ENCODE assay signal across 13 cellular contexts in the genomic region with DNA sequence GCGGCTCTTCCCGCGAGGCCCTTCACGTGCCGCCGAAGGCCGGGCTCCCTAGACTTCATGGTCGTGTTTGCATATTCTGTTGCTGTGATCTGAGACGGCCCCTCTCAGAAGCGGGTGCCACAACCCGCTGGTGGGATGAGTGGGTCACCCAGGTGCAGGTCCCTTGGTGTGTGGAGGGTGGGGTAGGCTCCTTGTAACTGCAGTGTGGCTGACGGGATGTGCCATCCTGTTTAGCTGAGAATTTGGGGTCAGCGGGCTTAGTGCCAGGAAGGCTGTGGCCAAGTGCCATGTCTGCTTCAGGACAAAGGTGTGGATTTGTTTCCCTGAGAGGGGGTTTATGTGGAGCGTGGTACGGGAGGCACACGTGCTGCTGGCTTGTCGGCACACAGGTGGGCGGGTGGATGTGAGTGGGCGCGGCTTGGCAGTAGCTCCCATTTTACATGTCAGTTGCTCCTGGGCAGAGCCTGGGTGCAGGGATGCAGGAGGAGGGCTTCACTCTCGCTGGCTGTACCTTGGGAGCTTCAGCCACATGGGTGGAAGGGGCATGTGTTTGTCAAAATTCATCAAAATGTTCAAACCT. TPM values are rescaled to one million over a fixed set of nuclear protein-coding genes. Genes with fewer than 3 reads are reported as not detected.
DNase-seq lines count a peak whose midpoint lies in the region; ATAC-seq and TF ChIP-seq lines count a peak whose summit lies in the region.
"Had no signal": no experiment of that assay in that cellular context is flagged by ENCODE, and none has a peak within 500 bp of the region (broad histone marks: within the 10 kb centered on the region; RNA-seq: fewer than 3 reads in every experiment).

No MANE protein-coding gene starts in this region.

- H3K4me1 Mint-ChIP-seq in GM23338 = peaks cover 28% of the 10 kb centered on the region
- H3K4me1 Mint-ChIP-seq: activated naive CD4-positive, alpha-beta T cell treated with anti-CD3 and anti-CD28 coated beads, Interleukin-2, amount 10 ng/mL, durations not matched to agents 7 days and 5 days had no signal

- H4K20me1 ChIP-seq in GM23338 (replicated peaks; ENCODE audit: insufficient read depth) = peaks cover 10% of the 10 kb centered on the region; the same call in 1 of the 2 replicates

- 88% methylated on average over 18 of the region's 21 CpGs for WGBS in esophagus muscularis mucosa
- 48% methylated on average over 21 of the region's 21 CpGs for WGBS in prostate gland

- H3K36me3 ChIP-seq in GM23338 (ENCODE audit: insufficient read depth) (no peaks in the 10 kb centered on the region), esophagus muscularis mucosa (peaks cover 0 to 47% (median 25%) of the 10 kb centered on the region in 4 donors), prostate gland (peaks cover 0 to 3% of the 10 kb centered on the region in 2 donors)
- H3K36me3 ChIP-seq: SJCRH30 had no signal

- no peak for TF ChIP-seq EP300 in esophagus muscularis mucosa (IDR thresholded peaks at IDR 0.05)

- no peaks in the 10 kb centered on the region; the same call in 2 of the 3 replicates for H3K9me3 Mint-ChIP-seq in GM23338
- H3K9me3 Mint-ChIP-seq: activated naive CD4-positive, alpha-beta T cell treated with anti-CD3 and anti-CD28 coated beads, Interleukin-2, amount 10 ng/mL, durations not matched to agents 7 days and 5 days; CD8-positive, alpha-beta T cell; naive thymus-derived CD8-positive, alpha-beta T cell had no signal

- peaks cover 21% of the 10 kb centered on the region for H3F3A ChIP-seq in GM23338 (replicated peaks; ENCODE audit: low read depth)

- H3K9me2 ChIP-seq in GM23338 (ENCODE audit: insufficient read depth) = no peaks in the 10 kb centered on the region

- ATAC-seq in GM23338 = no peak
- ATAC-seq: CD8-positive, alpha-beta T cell; naive thymus-derived CD8-positive, alpha-beta T cell had no signal

- H3K27me3 ChIP-seq in GM23338 (ENCODE audit: insufficient read depth) = no peaks in the 10 kb centered on the region
- H3K27me3 ChIP-seq in esophagus muscularis mucosa = no peaks in the 10 kb centered on the region
- no peaks in the 10 kb centered on the region for H3K27me3 ChIP-seq in prostate gland (replicated peaks; ENCODE audit: insufficient read depth)
- H3K27me3 ChIP-seq: SJCRH30 had no signal

- no peak for TF ChIP-seq CTCF in GM23338 (conservative IDR thresholded peaks at IDR 0.05; ENCODE audit: low read depth in 2 of 2)
- no peak for TF ChIP-seq CTCF in esophagus muscularis mucosa (IDR thresholded peaks at IDR 0.05)
- TF ChIP-seq CTCF in prostate gland (IDR thresholded peaks at IDR 0.05) = no peak
- no peak for TF ChIP-seq CTCF in GM10248 (IDR thresholded peaks at IDR 0.05; ENCODE audit: control extremely low read depth, extremely low read depth, low read depth, missing control alignments)

- H3K4me3 Mint-ChIP-seq in GM23338 = no peak overlapping the region; the same call in 2 of the 3 replicates
- H3K4me3 Mint-ChIP-seq: activated naive CD4-positive, alpha-beta T cell treated with anti-CD3 and anti-CD28 coated beads, Interleukin-2, amount 10 ng/mL, durations not matched to agents 7 days and 5 days; CD8-positive, alpha-beta T cell; naive thymus-derived CD8-positive, alpha-beta T cell had no signal

- H3K4me1 ChIP-seq in GM23338 (ENCODE audit: insufficient read depth) (peaks cover 12% of the 10 kb centered on the region; the same call in 1 of the 2 replicates), esophagus muscularis mucosa (peaks cover 0 to 12% (median 7%) of the 10 kb centered on the region in 4 donors), prostate gland (replicated peaks) (peaks cover 12% of the 10 kb centered on the region)
- H3K4me1 ChIP-seq: SJCRH30 had no signal

- H3K27ac Mint-ChIP-seq in GM23338 = peak overlapping the region; percentile 34; the same call in 1 of the 2 replicates
- H3K27ac Mint-ChIP-seq: activated naive CD4-positive, alpha-beta T cell treated with anti-CD3 and anti-CD28 coated beads, Interleukin-2, amount 10 ng/mL, durations not matched to agents 7 days and 5 days; CD8-positive, alpha-beta T cell had no signal

- POLR2A ChIA-PET in GM10248 (lab: Yijun Ruan, JAX) = no interaction called here

- H3K79me2 ChIP-seq in GM23338 (replicated peaks; ENCODE audit: insufficient read depth) = no peaks in the 10 kb centered on the region; the same call in 1 of the 2 replicates

- CTCF ChIA-PET in GM10248 (lab: Yijun Ruan, JAX) = interaction anchor here (2.3 kb wide), 1 partner anchor 11 kb away, joined by 6 read pairs; no protein-coding TSS in a partner anchor

- intact Hi-C loops in esophagus muscularis mucosa (cut with DNase I) = no loop called here
- intact Hi-C loops in prostate gland (cut with DNase I) = no loop called here

- H3K27ac ChIP-seq in GM23338 (ENCODE audit: low read depth) (0 out of 2 replicates have a peak overlapping the region, but pooled peaks have one; percentile 4), esophagus muscularis mucosa (replicated peaks in 1 of 4) (peak overlapping the region; percentile 3 to 53 (median 8)), prostate gland (no peak overlapping the region)
- H3K27ac ChIP-seq: SJCRH30 had no signal

- no peak for DNase-seq in GM23338 (ENCODE audit: low spot score)
- DNase-seq in NCI-H526 treated with DMSO at 0.1 percent for 48 hours (lab: John Stamatoyannopoulos, UW) = peak; percentile 50
- DNase-seq in esophagus muscularis mucosa (ENCODE audit: extremely low spot score) = no peak
- peak; percentile 43 for DNase-seq in prostate gland (ENCODE audit: low spot score)
- DNase-seq in GM10248 (ENCODE audit: extremely low spot score) = no peak
- no peak for DNase-seq in NCI-H1048 (lab: John Stamatoyannopoulos, UW)
- DNase-seq in NK-92 treated with Interleukin-12 subunit alpha and Interleukin-12 subunit beta, amount 100 ng/mL, for 24 hours (lab: John Stamatoyannopoulos, UW) = no peak
- no peak for DNase-seq in MV-4-11 (lab: John Stamatoyannopoulos, UW)
- DNase-seq: activated naive CD4-positive, alpha-beta T cell treated with anti-CD3 and anti-CD28 coated beads, Interleukin-2, amount 10 ng/mL, durations not matched to agents 7 days and 5 days; CD8-positive, alpha-beta T cell; naive thymus-derived CD8-positive, alpha-beta T cell; NCI-H510A treated with DMSO at 0.1 percent for 48 hours; SJCRH30 had no signal

- H3K9me3 ChIP-seq in esophagus muscularis mucosa (no peaks in the 10 kb centered on the region), prostate gland (no peaks in the 10 kb centered on the region)
- H3K9me3 ChIP-seq: SJCRH30 had no signal

- no peak for TF ChIP-seq POLR2A in esophagus muscularis mucosa (IDR thresholded peaks at IDR 0.05; ENCODE audit: low read depth)
- TF ChIP-seq POLR2A in prostate gland (IDR thresholded peaks at IDR 0.05) = no peak

- no peak overlapping the region for H3K4me3 ChIP-seq in GM23338
- no peak overlapping the region for H3K4me3 ChIP-seq in esophagus muscularis mucosa
- H3K4me3 ChIP-seq in prostate gland = no peak overlapping the region
- H3K4me3 ChIP-seq: SJCRH30 had no signal

- H2AFZ ChIP-seq in GM23338 = no peak overlapping the region

- peaks cover 9% of the 10 kb centered on the region for H3K27me3 Mint-ChIP-seq in GM23338 (ENCODE audit: insufficient read depth, low read depth, poor library complexity)
- H3K27me3 Mint-ChIP-seq: activated naive CD4-positive, alpha-beta T cell treated with anti-CD3 and anti-CD28 coated beads, Interleukin-2, amount 10 ng/mL, durations not matched to agents 7 days and 5 days; naive thymus-derived CD8-positive, alpha-beta T cell had no signal

- H3K36me3 Mint-ChIP-seq in GM23338 (ENCODE audit: low read depth) = no peaks in the 10 kb centered on the region; the same call in 2 of the 3 replicates
- H3K36me3 Mint-ChIP-seq: activated naive CD4-positive, alpha-beta T cell treated with anti-CD3 and anti-CD28 coated beads, Interleukin-2, amount 10 ng/mL, durations not matched to agents 7 days and 5 days had no signal

- no peak overlapping the region for H3K4me2 ChIP-seq in GM23338

TF ChIP-seq in GM23338, 12 proteins besides CTCF, POLR2A, EP300 and RAD21 (continues in another document):
- TF ChIP-seq POLR2AphosphoS5 (IDR thresholded peaks at IDR 0.05; ENCODE audit: low read depth) (no peak), JUNB (IDR thresholded peaks at IDR 0.05; ENCODE audit: unreplicated experiment) (no peak), ZNF331 (CRISPR knock-in tag; IDR thresholded peaks at IDR 0.05; ENCODE audit: low read depth) (no peak), ZNF114 (CRISPR knock-in tag; IDR thresholded peaks at IDR 0.05) (no peak), CREB1 (CRISPR knock-in tag; IDR thresholded peaks at IDR 0.05; ENCODE audit: low read depth) (no peak)
- TF ChIP-seq, protein P1, sequence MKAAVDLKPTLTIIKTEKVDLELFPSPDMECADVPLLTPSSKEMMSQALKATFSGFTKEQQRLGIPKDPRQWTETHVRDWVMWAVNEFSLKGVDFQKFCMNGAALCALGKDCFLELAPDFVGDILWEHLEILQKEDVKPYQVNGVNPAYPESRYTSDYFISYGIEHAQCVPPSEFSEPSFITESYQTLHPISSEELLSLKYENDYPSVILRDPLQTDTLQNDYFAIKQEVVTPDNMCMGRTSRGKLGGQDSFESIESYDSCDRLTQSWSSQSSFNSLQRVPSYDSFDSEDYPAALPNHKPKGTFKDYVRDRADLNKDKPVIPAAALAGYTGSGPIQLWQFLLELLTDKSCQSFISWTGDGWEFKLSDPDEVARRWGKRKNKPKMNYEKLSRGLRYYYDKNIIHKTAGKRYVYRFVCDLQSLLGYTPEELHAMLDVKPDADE (IDR thresholded peaks at IDR 0.05) = no peak

RNA-seq across cellular contexts. Expression of gene WFIKKN1, which starts 9.2 kb away (rescaled TPM):
- 6.8 and 11.2 TPM in 2 replicates for total RNA-seq in GM23338 (2014; rRNA removed; shearing (Covaris generic))
- polyA plus RNA-seq in GM23338 (2016; fragmentation: Nextera tagmentation; extraction: Ambion mirVana) = 3.5 and 4.0 TPM in 2 replicates
- total RNA-seq in esophagus muscularis mucosa (under 1 TPM; 0.33 to 0.80 (median 0.43) TPM), prostate gland (1 to 10 TPM; 1.5 to 1.9 TPM)

RNA-seq across cellular contexts. Expression of gene METTL26, which starts 14.5 kb away (rescaled TPM):
- 131 and 153 TPM in 2 replicates for total RNA-seq in GM23338 (2014; rRNA removed; shearing (Covaris generic))
- 223 and 225 TPM in 2 replicates for polyA plus RNA-seq in GM23338 (2016; fragmentation: Nextera tagmentation; extraction: Ambion mirVana)
- 100 to 1,000 TPM; 129 to 166 (median 142) TPM for total RNA-seq in esophagus muscularis mucosa
- 100 to 1,000 TPM; 179 to 207 TPM for total RNA-seq in prostate gland

RNA-seq across cellular contexts. Expression of gene MCRIP2, which starts 20.0 kb away (rescaled TPM):
- total RNA-seq in GM23338 (2014; rRNA removed; shearing (Covaris generic)) = 53.2 and 64.3 TPM in 2 replicates
- 67.7 and 80.2 TPM in 2 replicates for polyA plus RNA-seq in GM23338 (2016; fragmentation: Nextera tagmentation; extraction: Ambion mirVana)
- total RNA-seq in esophagus muscularis mucosa (10 to 100 TPM; 50.7 to 65.4 (median 59.1) TPM), prostate gland (10 to 100 TPM; 59.5 to 61.6 TPM)

RNA-seq across cellular contexts. Expression of gene WDR90, which starts 27.5 kb away (rescaled TPM):
- total RNA-seq in GM23338 (2014; rRNA removed; shearing (Covaris generic)) = 42.2 and 44.4 TPM in 2 replicates
- polyA plus RNA-seq in GM23338 (2016; fragmentation: Nextera tagmentation; extraction: Ambion mirVana) = 25.9 and 26.3 TPM in 2 replicates
- total RNA-seq in esophagus muscularis mucosa (10 to 100 TPM in 3 of 4 donors, 1 to 10 TPM in 1; 8.2 to 22.7 (median 16.5) TPM), prostate gland (10 to 100 TPM; 36.8 to 60.4 TPM)

RNA-seq across cellular contexts. Expression of gene RAB40C, which starts 31.8 kb away (rescaled TPM):
- total RNA-seq in GM23338 (2014; rRNA removed; shearing (Covaris generic)) = 24.2 and 24.6 TPM in 2 replicates
- polyA plus RNA-seq in GM23338 (2016; fragmentation: Nextera tagmentation; extraction: Ambion mirVana) = 11.2 and 12.0 TPM in 2 replicates
- total RNA-seq in esophagus muscularis mucosa (10 to 100 TPM; 20.8 to 25.3 (median 23.0) TPM), prostate gland (10 to 100 TPM; 41.8 to 68.0 TPM)

Comparison
In these comparisons a context has a peak if more than half of its experiments do, and no peak if none do; other contexts are left out.
1. DNase-seq: peak in NCI-H526 treated with DMSO at 0.1 percent for 48 hours (single experiment) and prostate gland (single experiment); none in GM23338 (single experiment), esophagus muscularis mucosa (single experiment), GM10248 (single experiment), NCI-H1048 (single experiment), NK-92 treated with Interleukin-12 subunit alpha and Interleukin-12 subunit beta, amount 100 ng/mL, for 24 hours (single experiment) and MV-4-11 (single experiment).
2. H3K27ac ChIP-seq: peak in GM23338 (single experiment) and esophagus muscularis mucosa (4 of 4); none in prostate gland (0 of 2).